1 cellular context compared by ENCODE assay signal in genomic region chr1:213987876-213988638, GRCh38.
TF ChIP-seq lines count a peak whose summit lies in the region.

A gene with protein sequence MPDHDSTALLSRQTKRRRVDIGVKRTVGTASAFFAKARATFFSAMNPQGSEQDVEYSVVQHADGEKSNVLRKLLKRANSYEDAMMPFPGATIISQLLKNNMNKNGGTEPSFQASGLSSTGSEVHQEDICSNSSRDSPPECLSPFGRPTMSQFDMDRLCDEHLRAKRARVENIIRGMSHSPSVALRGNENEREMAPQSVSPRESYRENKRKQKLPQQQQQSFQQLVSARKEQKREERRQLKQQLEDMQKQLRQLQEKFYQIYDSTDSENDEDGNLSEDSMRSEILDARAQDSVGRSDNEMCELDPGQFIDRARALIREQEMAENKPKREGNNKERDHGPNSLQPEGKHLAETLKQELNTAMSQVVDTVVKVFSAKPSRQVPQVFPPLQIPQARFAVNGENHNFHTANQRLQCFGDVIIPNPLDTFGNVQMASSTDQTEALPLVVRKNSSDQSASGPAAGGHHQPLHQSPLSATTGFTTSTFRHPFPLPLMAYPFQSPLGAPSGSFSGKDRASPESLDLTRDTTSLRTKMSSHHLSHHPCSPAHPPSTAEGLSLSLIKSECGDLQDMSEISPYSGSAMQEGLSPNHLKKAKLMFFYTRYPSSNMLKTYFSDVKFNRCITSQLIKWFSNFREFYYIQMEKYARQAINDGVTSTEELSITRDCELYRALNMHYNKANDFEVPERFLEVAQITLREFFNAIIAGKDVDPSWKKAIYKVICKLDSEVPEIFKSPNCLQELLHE (plus strand): TSS chr1:213987973. CDS start chr1:213996536, 8,563 bp downstream.

TF ChIP-seq in HEK293, 187 proteins besides CTCF, POLR2A, EP300 and RAD21 (continued from another document and continues in another):
- TF ChIP-seq KLF16 (tag by site-specific recombination; IDR thresholded peaks at IDR 0.05) (peak; percentile 80), OSR2 (tag by site-specific recombination; IDR thresholded peaks at IDR 0.05) (no peak), ZBTB17 (tag by site-specific recombination; IDR thresholded peaks at IDR 0.05) (peak; percentile 99), ZNF585B (tag by site-specific recombination; IDR thresholded peaks at IDR 0.05) (no peak), IKZF3 (tag by site-specific recombination; IDR thresholded peaks at IDR 0.05) (peak; percentile 44; the same call in 1 of the 2 replicates), ZNF704 (tag by site-specific recombination; IDR thresholded peaks at IDR 0.05) (no peak), GLIS1 (tag by site-specific recombination; IDR thresholded peaks at IDR 0.05) (no peak), ZNF140 (tag by site-specific recombination; IDR thresholded peaks at IDR 0.05) (no peak), ZNF555 (tag by site-specific recombination; conservative IDR thresholded peaks at IDR 0.05) (no peak), ZNF677 (tag by site-specific recombination; IDR thresholded peaks at IDR 0.05) (no peak), ZNF138 (tag by site-specific recombination; IDR thresholded peaks at IDR 0.05; ENCODE audit: borderline replicate concordance) (no peak), ZNF133 (tag by site-specific recombination; IDR thresholded peaks at IDR 0.05) (peak; percentile 47; the same call in 1 of the 2 replicates), ATF2 (tag by site-specific recombination; IDR thresholded peaks at IDR 0.05; ENCODE audit: low read depth) (no peak), ZNF2 (tag by site-specific recombination; IDR thresholded peaks at IDR 0.05) (peak; percentile 94), ZNF211 (tag by site-specific recombination; IDR thresholded peaks at IDR 0.05; ENCODE audit: low read depth) (no peak), ZNF366 (tag by site-specific recombination; conservative IDR thresholded peaks at IDR 0.05) (peak; percentile 99), ZNF266 (tag by site-specific recombination; IDR thresholded peaks at IDR 0.05; ENCODE audit: low read depth) (no peak), ZNF660 (tag by site-specific recombination; IDR thresholded peaks at IDR 0.05) (0 out of 2 replicates have a peak, but pooled peaks have one; percentile 20), SALL2 (tag by site-specific recombination; IDR thresholded peaks at IDR 0.05; ENCODE audit: borderline replicate concordance) (no peak), ZNF302 (tag by site-specific recombination; IDR thresholded peaks at IDR 0.05; ENCODE audit: low read depth) (no peak), ZNF37A (tag by site-specific recombination; IDR thresholded peaks at IDR 0.05) (no peak), SP2 (tag by site-specific recombination; IDR thresholded peaks at IDR 0.05) (peak; percentile 63), ZNF514 (tag by site-specific recombination; IDR thresholded peaks at IDR 0.05) (no peak), ZNF501 (tag by site-specific recombination; IDR thresholded peaks at IDR 0.05) (peak; percentile 99), KLF8 (tag by site-specific recombination; IDR thresholded peaks at IDR 0.05) (peak; percentile 79), ZNF670 (tag by site-specific recombination; IDR thresholded peaks at IDR 0.05; ENCODE audit: low read depth) (no peak), ZNF529 (tag by site-specific recombination; IDR thresholded peaks at IDR 0.05; ENCODE audit: insufficient replicate concordance) (no peak), ZNF248 (tag by site-specific recombination; IDR thresholded peaks at IDR 0.05) (no peak), ZNF391 (tag by site-specific recombination; IDR thresholded peaks at IDR 0.05; ENCODE audit: borderline replicate concordance, low read depth) (peak; percentile 93), ZNF214 (tag by site-specific recombination; IDR thresholded peaks at IDR 0.05; ENCODE audit: borderline replicate concordance) (no peak), ZNF223 (tag by site-specific recombination; IDR thresholded peaks at IDR 0.05) (peak; percentile 48; the same call in 1 of the 2 replicates), ZNF747 (tag by site-specific recombination; IDR thresholded peaks at IDR 0.05) (no peak), RBAK (tag by site-specific recombination; IDR thresholded peaks at IDR 0.05) (no peak), KLF10 (tag by site-specific recombination; IDR thresholded peaks at IDR 0.05) (no peak), ZNF184 (tag by site-specific recombination; IDR thresholded peaks at IDR 0.05) (no peak), ZNF549 (tag by site-specific recombination; IDR thresholded peaks at IDR 0.05) (no peak), ZNF174 (tag by site-specific recombination; IDR thresholded peaks at IDR 0.05) (no peak), MYNN (tag by site-specific recombination; IDR thresholded peaks at IDR 0.05; ENCODE audit: borderline replicate concordance) (peak; percentile 16; the same call in 1 of the 2 replicates), TCF7L2 (IDR thresholded peaks at IDR 0.05; ENCODE audit: borderline replicate concordance, low read depth, low read length) (no peak), KLF9 (tag by site-specific recombination; IDR thresholded peaks at IDR 0.05; ENCODE audit: low read depth) (no peak), ZNF776 (tag by site-specific recombination; IDR thresholded peaks at IDR 0.05; ENCODE audit: borderline replicate concordance) (no peak), ZNF777 (tag by site-specific recombination; IDR thresholded peaks at IDR 0.05; ENCODE audit: borderline replicate concordance) (no peak), SETDB1 (IDR thresholded peaks at IDR 0.05; ENCODE audit: insufficient read length, low read length) (no peak), ZNF398 (tag by site-specific recombination; IDR thresholded peaks at IDR 0.05) (peak; percentile 98), ZNF654 (tag by site-specific recombination; IDR thresholded peaks at IDR 0.05; ENCODE audit: low read depth) (no peak), GLI2 (tag by site-specific recombination; IDR thresholded peaks at IDR 0.05; ENCODE audit: borderline replicate concordance, low read depth) (no peak), MZF1 (tag by site-specific recombination; IDR thresholded peaks at IDR 0.05; ENCODE audit: borderline replicate concordance) (no peak; the same call in 1 of the 2 replicates), ZFP3 (tag by site-specific recombination; IDR thresholded peaks at IDR 0.05; ENCODE audit: low read depth) (no peak; the same call in 1 of the 2 replicates), ZSCAN30 (tag by site-specific recombination; IDR thresholded peaks at IDR 0.05) (no peak), BCL11B (tag by site-specific recombination; IDR thresholded peaks at IDR 0.05; ENCODE audit: low read depth) (no peak), HOXD13 (CRISPR knock-in tag; IDR thresholded peaks at IDR 0.05; ENCODE audit: borderline replicate concordance) (no peak), ZNF112 (tag by site-specific recombination; IDR thresholded peaks at IDR 0.05) (no peak), KLF7 (tag by site-specific recombination; IDR thresholded peaks at IDR 0.05; ENCODE audit: borderline replicate concordance) (peak; percentile 58; the same call in 1 of the 2 replicates), ZNF426 (tag by site-specific recombination; IDR thresholded peaks at IDR 0.05) (no peak), ZBTB20 (tag by site-specific recombination; IDR thresholded peaks at IDR 0.05) (peak; percentile 74)
- TF ChIP-seq, protein P1, sequence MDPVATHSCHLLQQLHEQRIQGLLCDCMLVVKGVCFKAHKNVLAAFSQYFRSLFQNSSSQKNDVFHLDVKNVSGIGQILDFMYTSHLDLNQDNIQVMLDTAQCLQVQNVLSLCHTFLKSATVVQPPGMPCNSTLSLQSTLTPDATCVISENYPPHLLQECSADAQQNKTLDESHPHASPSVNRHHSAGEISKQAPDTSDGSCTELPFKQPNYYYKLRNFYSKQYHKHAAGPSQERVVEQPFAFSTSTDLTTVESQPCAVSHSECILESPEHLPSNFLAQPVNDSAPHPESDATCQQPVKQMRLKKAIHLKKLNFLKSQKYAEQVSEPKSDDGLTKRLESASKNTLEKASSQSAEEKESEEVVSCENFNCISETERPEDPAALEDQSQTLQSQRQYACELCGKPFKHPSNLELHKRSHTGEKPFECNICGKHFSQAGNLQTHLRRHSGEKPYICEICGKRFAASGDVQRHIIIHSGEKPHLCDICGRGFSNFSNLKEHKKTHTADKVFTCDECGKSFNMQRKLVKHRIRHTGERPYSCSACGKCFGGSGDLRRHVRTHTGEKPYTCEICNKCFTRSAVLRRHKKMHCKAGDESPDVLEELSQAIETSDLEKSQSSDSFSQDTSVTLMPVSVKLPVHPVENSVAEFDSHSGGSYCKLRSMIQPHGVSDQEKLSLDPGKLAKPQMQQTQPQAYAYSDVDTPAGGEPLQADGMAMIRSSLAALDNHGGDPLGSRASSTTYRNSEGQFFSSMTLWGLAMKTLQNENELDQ (tag by site-specific recombination; IDR thresholded peaks at IDR 0.05; ENCODE audit: low read depth): no peak
- TF ChIP-seq, protein P2, sequence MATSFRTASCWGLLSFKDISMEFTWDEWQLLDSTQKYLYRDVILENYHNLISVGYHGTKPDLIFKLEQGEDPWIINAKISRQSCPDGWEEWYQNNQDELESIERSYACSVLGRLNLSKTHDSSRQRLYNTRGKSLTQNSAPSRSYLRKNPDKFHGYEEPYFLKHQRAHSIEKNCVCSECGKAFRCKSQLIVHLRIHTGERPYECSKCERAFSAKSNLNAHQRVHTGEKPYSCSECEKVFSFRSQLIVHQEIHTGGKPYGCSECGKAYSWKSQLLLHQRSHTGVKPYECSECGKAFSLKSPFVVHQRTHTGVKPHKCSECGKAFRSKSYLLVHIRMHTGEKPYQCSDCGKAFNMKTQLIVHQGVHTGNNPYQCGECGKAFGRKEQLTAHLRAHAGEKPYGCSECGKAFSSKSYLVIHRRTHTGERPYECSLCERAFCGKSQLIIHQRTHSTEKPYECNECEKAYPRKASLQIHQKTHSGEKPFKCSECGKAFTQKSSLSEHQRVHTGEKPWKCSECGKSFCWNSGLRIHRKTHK (tag by site-specific recombination; IDR thresholded peaks at IDR 0.05): no peak
- TF ChIP-seq, protein P3, sequence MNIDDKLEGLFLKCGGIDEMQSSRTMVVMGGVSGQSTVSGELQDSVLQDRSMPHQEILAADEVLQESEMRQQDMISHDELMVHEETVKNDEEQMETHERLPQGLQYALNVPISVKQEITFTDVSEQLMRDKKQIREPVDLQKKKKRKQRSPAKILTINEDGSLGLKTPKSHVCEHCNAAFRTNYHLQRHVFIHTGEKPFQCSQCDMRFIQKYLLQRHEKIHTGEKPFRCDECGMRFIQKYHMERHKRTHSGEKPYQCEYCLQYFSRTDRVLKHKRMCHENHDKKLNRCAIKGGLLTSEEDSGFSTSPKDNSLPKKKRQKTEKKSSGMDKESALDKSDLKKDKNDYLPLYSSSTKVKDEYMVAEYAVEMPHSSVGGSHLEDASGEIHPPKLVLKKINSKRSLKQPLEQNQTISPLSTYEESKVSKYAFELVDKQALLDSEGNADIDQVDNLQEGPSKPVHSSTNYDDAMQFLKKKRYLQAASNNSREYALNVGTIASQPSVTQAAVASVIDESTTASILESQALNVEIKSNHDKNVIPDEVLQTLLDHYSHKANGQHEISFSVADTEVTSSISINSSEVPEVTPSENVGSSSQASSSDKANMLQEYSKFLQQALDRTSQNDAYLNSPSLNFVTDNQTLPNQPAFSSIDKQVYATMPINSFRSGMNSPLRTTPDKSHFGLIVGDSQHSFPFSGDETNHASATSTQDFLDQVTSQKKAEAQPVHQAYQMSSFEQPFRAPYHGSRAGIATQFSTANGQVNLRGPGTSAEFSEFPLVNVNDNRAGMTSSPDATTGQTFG (tag by site-specific recombination; IDR thresholded peaks at IDR 0.05; ENCODE audit: borderline replicate concordance): no peak
- TF ChIP-seq, protein P4, sequence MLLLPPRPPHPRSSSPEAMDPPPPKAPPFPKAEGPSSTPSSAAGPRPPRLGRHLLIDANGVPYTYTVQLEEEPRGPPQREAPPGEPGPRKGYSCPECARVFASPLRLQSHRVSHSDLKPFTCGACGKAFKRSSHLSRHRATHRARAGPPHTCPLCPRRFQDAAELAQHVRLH (tag by site-specific recombination; IDR thresholded peaks at IDR 0.05): peak; percentile 90
- TF ChIP-seq, protein P5, sequence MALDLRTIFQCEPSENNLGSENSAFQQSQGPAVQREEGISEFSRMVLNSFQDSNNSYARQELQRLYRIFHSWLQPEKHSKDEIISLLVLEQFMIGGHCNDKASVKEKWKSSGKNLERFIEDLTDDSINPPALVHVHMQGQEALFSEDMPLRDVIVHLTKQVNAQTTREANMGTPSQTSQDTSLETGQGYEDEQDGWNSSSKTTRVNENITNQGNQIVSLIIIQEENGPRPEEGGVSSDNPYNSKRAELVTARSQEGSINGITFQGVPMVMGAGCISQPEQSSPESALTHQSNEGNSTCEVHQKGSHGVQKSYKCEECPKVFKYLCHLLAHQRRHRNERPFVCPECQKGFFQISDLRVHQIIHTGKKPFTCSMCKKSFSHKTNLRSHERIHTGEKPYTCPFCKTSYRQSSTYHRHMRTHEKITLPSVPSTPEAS (tag by site-specific recombination; IDR thresholded peaks at IDR 0.05): peak; percentile 73
